ENCODE assay signal across 8 cellular contexts in the genomic region with DNA sequence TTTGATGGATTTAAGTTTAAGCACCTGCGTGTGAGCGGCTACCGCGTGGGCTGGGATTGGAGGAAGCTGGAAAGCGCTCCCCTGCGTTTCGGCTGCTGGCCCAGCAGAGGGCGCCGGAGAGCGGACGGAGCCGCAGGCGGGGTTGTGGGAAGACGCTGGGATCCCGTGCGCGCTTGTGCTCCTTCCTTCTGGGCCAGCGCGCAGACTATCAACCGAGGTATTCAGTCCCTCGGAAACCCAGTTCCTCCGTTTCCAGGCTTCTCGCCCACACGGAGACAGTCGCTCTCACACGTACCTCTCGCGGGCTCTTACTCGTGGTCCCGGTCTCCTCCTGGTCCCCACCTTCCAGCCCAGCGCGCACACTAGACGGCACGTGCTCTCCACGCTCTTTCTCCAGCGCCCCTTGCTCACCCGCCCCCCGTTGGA. TPM values are rescaled to one million over a fixed set of nuclear protein-coding genes. Genes with fewer than 3 reads are reported as not detected.
DNase-seq lines count a peak whose midpoint lies in the region; ATAC-seq, FAIRE-seq and TF ChIP-seq lines count a peak whose summit lies in the region.

No MANE protein-coding gene starts in this region.

- H3K27ac ChIP-seq in endothelial cell of umbilical vein (ENCODE audit: insufficient read depth, low read depth, low read length) (no peak overlapping the region), transverse colon (no peak overlapping the region)

- no peaks in the 10 kb centered on the region for H3K27me3 Mint-ChIP-seq in activated CD4-positive, alpha-beta T cell treated with anti-CD3 and anti-CD28 coated beads, Interleukin-2, amount 10 ng/mL, durations not matched to agents 24 days and 14 days
- H3K27me3 Mint-ChIP-seq in nephron (ENCODE audit: low read depth): peaks cover 3% of the 10 kb centered on the region

- no peaks in the 10 kb centered on the region for H4K20me1 ChIP-seq in endothelial cell of umbilical vein (replicated peaks; ENCODE audit: control insufficient read depth, extremely low read depth, insufficient read depth, low read length)

- H3K36me3 Mint-ChIP-seq in activated CD4-positive, alpha-beta T cell treated with anti-CD3 and anti-CD28 coated beads, Interleukin-2, amount 10 ng/mL, durations not matched to agents 24 days and 14 days (ENCODE audit: low read depth): peaks cover 17% of the 10 kb centered on the region
- H3K36me3 Mint-ChIP-seq in nephron (ENCODE audit: low read depth): peaks cover 56% of the 10 kb centered on the region

- FAIRE-seq in endothelial cell of umbilical vein (lab: Jason Lieb, UNC): peak; percentile 35

- 67 to 92% methylated on average over 10 to 38 of the region's 38 CpGs for WGBS in transverse colon (ENCODE audit: low coverage in 1 of 2), 2 donors

- H3K4me1 ChIP-seq in endothelial cell of umbilical vein (ENCODE audit: control insufficient read depth, extremely low read depth, insufficient read depth, low read length) (no peaks in the 10 kb centered on the region), transverse colon (peaks cover 0 to 22% (median 5%) of the 10 kb centered on the region in 4 donors)

- no peak for TF ChIP-seq EP300 in transverse colon (IDR thresholded peaks at IDR 0.05; ENCODE audit: low read depth)

- H3K4me3 Mint-ChIP-seq in activated CD4-positive, alpha-beta T cell treated with anti-CD3 and anti-CD28 coated beads, Interleukin-2, amount 10 ng/mL, durations not matched to agents 24 days and 14 days: no peak overlapping the region
- no peak overlapping the region for H3K4me3 Mint-ChIP-seq in nephron

- H3K27me3 ChIP-seq in endothelial cell of umbilical vein (ENCODE audit: control insufficient read depth in 2 of 2, insufficient read depth in 2 of 2, low read length in 2 of 2): peaks cover 0 to 2% of the 10 kb centered on the region in 2 experiments
- H3K27me3 ChIP-seq in transverse colon: no peaks in the 10 kb centered on the region

- no peaks in the 10 kb centered on the region for H3K9me3 ChIP-seq in endothelial cell of umbilical vein (replicated peaks; ENCODE audit: control insufficient read depth, insufficient read depth, low read length)
- H3K9me3 ChIP-seq in transverse colon: no peaks in the 10 kb centered on the region

- H3K27ac Mint-ChIP-seq in activated CD4-positive, alpha-beta T cell treated with anti-CD3 and anti-CD28 coated beads, Interleukin-2, amount 10 ng/mL, durations not matched to agents 24 days and 14 days: no peak overlapping the region
- peak overlapping the region in 1 of 3 experiments; percentile 14 for H3K27ac Mint-ChIP-seq in nephron

- dilution Hi-C loops in endothelial cell of umbilical vein (cut with MboI; ENCODE audit: extremely low pct_ligation_motif_present, low sequenced_read_pairs): no loop called here

- H3K4me1 Mint-ChIP-seq in activated CD4-positive, alpha-beta T cell treated with anti-CD3 and anti-CD28 coated beads, Interleukin-2, amount 10 ng/mL, durations not matched to agents 24 days and 14 days: no peaks in the 10 kb centered on the region
- H3K4me1 Mint-ChIP-seq in nephron: no peaks in the 10 kb centered on the region

- H3K9me3 Mint-ChIP-seq in activated CD4-positive, alpha-beta T cell treated with anti-CD3 and anti-CD28 coated beads, Interleukin-2, amount 10 ng/mL, durations not matched to agents 24 days and 14 days: no peaks in the 10 kb centered on the region
- H3K9me3 Mint-ChIP-seq in nephron: peaks cover 7% of the 10 kb centered on the region

- ATAC-seq in HG03469 (IDR thresholded peaks at IDR 0.05; ENCODE audit: unreplicated experiment) (no peak), GM21717 (IDR thresholded peaks at IDR 0.05; ENCODE audit: unreplicated experiment) (no peak)

- no peak overlapping the region for H3K4me2 ChIP-seq in endothelial cell of umbilical vein (ENCODE audit: insufficient read depth, low read length)

- in situ Hi-C loops in transverse colon (cut with MboI; ENCODE audit: low pct_ligation_motif_present in 1 of 4, low pct_unique_long_range_greater_than_20kb in 1 of 4, low sequenced_read_pairs in 3 of 4): no loop called here

- DNase-seq in GM20000 (ENCODE audit: low spot score) (no peak), endothelial cell of umbilical vein (ENCODE audit: low read depth, low spot score) (peak; percentile 15), transverse colon (peak; percentile 69), GF-D8 (lab: John Stamatoyannopoulos, UW) (no peak)
- DNase-seq in activated CD4-positive, alpha-beta T cell treated with anti-CD3 and anti-CD28 coated beads, Interleukin-2, amount 10 ng/mL, durations not matched to agents 24 days and 14 days: peak; percentile 87

- H3K9me1 ChIP-seq in endothelial cell of umbilical vein (replicated peaks; ENCODE audit: control insufficient read depth, extremely low read depth, insufficient read depth, low read length): no peaks in the 10 kb centered on the region

- intact Hi-C loops in activated CD4-positive, alpha-beta T cell treated with anti-CD3 and anti-CD28 coated beads, Interleukin-2, amount 10 ng/mL, durations not matched to agents 24 days and 14 days (cut with micrococcal nuclease): no loop called here
- intact Hi-C loops in endothelial cell of umbilical vein (cut with micrococcal nuclease): loop anchor here (10.0 kb wide), 1 partner anchor 631 kb away; no protein-coding TSS in a partner anchor
- intact Hi-C loops in transverse colon (cut with DNase I; ENCODE audit: low total_unique reads): no loop called here

- no TSS peak for BruUV-seq in endothelial cell of umbilical vein (replicated peaks; lab: Mats Ljungman, UMichigan)

- H3K36me3 ChIP-seq in endothelial cell of umbilical vein (ENCODE audit: control insufficient read depth in 2 of 2, extremely low read depth in 1 of 2, insufficient read depth in 2 of 2, low read length in 2 of 2): peaks cover 0 to 7% of the 10 kb centered on the region in 2 experiments
- peaks cover 0 to 6% (median 0%) of the 10 kb centered on the region in 4 donors for H3K36me3 ChIP-seq in transverse colon

- POLR2A ChIA-PET in endothelial cell of umbilical vein (lab: Charles Lee): no interaction called here

- no peaks in the 10 kb centered on the region for H3K79me2 ChIP-seq in endothelial cell of umbilical vein (ENCODE audit: control insufficient read depth, insufficient read depth, low read length)

- no peak for TF ChIP-seq POLR2A in endothelial cell of umbilical vein (IDR thresholded peaks at IDR 0.05; ENCODE audit: low read depth, low read length)
- no peak for TF ChIP-seq POLR2A in transverse colon (IDR thresholded peaks at IDR 0.05)

- CTCF ChIA-PET in endothelial cell of umbilical vein (lab: Charles Lee): interaction anchor here (1.4 to 1.7 kb wide), 3 partner anchors 71 to 630 kb away, joined by 4 to 8 read pairs (median 6); no protein-coding TSS in a partner anchor

- H3K4me3 ChIP-seq in endothelial cell of umbilical vein (replicated peaks in 1 of 3; ENCODE audit: insufficient read depth in 1 of 3, low read depth in 1 of 3, low read length in 3 of 3) (no peak overlapping the region), transverse colon (no peak overlapping the region)

- TF ChIP-seq CTCF in GM20000 (IDR thresholded peaks at IDR 0.05; ENCODE audit: extremely low read depth, missing control alignments) (peak; percentile 41), endothelial cell of umbilical vein (IDR thresholded peaks at IDR 0.05; ENCODE audit: extremely low read depth in 1 of 2, insufficient read depth in 1 of 2, low read depth in 1 of 2, low read length in 2 of 2) (peak; percentile 74 to 76), nephron (IDR thresholded peaks at IDR 0.05; ENCODE audit: unreplicated experiment in 3 of 3) (peak; percentile 29 to 46 (median 30)), transverse colon (IDR thresholded peaks at IDR 0.05) (peak; percentile 74 to 84 (median 75))

- no peak overlapping the region for H3K9ac ChIP-seq in endothelial cell of umbilical vein (replicated peaks; ENCODE audit: extremely low read depth, insufficient read depth, low read length)

- H2AFZ ChIP-seq in endothelial cell of umbilical vein (ENCODE audit: low read depth, low read length): no peak overlapping the region

RNA-seq across cellular contexts. Expression of a gene that starts 28.8 kb away (rescaled TPM):
- total RNA-seq in activated CD4-positive, alpha-beta T cell treated with anti-CD3 and anti-CD28 coated beads, Interleukin-2, amount 10 ng/mL, durations not matched to agents 24 days and 14 days: 44.7 and 45.4 TPM in 2 replicates
- 133 and 138 TPM in 2 replicates for total RNA-seq in endothelial cell of umbilical vein
- 76.9 and 87.2 TPM in 2 replicates for polyA plus RNA-seq in endothelial cell of umbilical vein
- 52.2 and 91.9 TPM in 2 replicates for polyA plus RNA-seq in endothelial cell of umbilical vein (2011; cell fraction: cytosol; rRNA removed)
- polyA plus RNA-seq in endothelial cell of umbilical vein (2011; cell fraction: nucleus; rRNA removed): 37.8 and 43.7 TPM in 2 replicates
- 70.3 and 107 TPM in 2 replicates for polyA plus RNA-seq in endothelial cell of umbilical vein (2012)
- 47.2 and 66.9 TPM in 2 replicates for polyA minus RNA-seq in endothelial cell of umbilical vein
- polyA minus RNA-seq in endothelial cell of umbilical vein (2011; cell fraction: cytosol; rRNA and poly(A)+ RNA removed): 90.8 TPM
- 11.7 and 23.9 TPM in 2 replicates for polyA minus RNA-seq in endothelial cell of umbilical vein (2011; cell fraction: nucleus; rRNA and poly(A)+ RNA removed)
- total RNA-seq in transverse colon: 100 to 1,000 TPM; 121 to 242 (median 185) TPM

RNA-seq across cellular contexts. Expression of a gene that starts 34.4 kb away (rescaled TPM):
- total RNA-seq in activated CD4-positive, alpha-beta T cell treated with anti-CD3 and anti-CD28 coated beads, Interleukin-2, amount 10 ng/mL, durations not matched to agents 24 days and 14 days: not detected in 2 replicates
- not detected in 2 replicates for total RNA-seq in endothelial cell of umbilical vein
- polyA plus RNA-seq in endothelial cell of umbilical vein: not detected in 2 replicates
- not detected in 2 replicates for polyA plus RNA-seq in endothelial cell of umbilical vein (2011; cell fraction: cytosol; rRNA removed)
- not detected in 2 replicates for polyA plus RNA-seq in endothelial cell of umbilical vein (2011; cell fraction: nucleus; rRNA removed)
- not detected in 2 replicates for polyA plus RNA-seq in endothelial cell of umbilical vein (2012)
- polyA minus RNA-seq in endothelial cell of umbilical vein: not detected in 2 replicates
- polyA minus RNA-seq in endothelial cell of umbilical vein (2011; cell fraction: cytosol; rRNA and poly(A)+ RNA removed): not detected
- polyA minus RNA-seq in endothelial cell of umbilical vein (2011; cell fraction: nucleus; rRNA and poly(A)+ RNA removed): not detected in 2 replicates
- not detected for total RNA-seq in transverse colon

RNA-seq across cellular contexts. Expression of a gene that starts 49.0 kb away (rescaled TPM):
- total RNA-seq in activated CD4-positive, alpha-beta T cell treated with anti-CD3 and anti-CD28 coated beads, Interleukin-2, amount 10 ng/mL, durations not matched to agents 24 days and 14 days: 390 and 394 TPM in 2 replicates
- total RNA-seq in endothelial cell of umbilical vein (246 and 259 TPM in 2 replicates), transverse colon (100 to 1,000 TPM; 112 to 185 (median 130) TPM)
- polyA plus RNA-seq in endothelial cell of umbilical vein: 173 and 183 TPM in 2 replicates
- 207 and 211 TPM in 2 replicates for polyA plus RNA-seq in endothelial cell of umbilical vein (2011; cell fraction: cytosol; rRNA removed)
- polyA plus RNA-seq in endothelial cell of umbilical vein (2011; cell fraction: nucleus; rRNA removed): 352 and 403 TPM in 2 replicates
- 162 and 163 TPM in 2 replicates for polyA plus RNA-seq in endothelial cell of umbilical vein (2012)
- 106 and 117 TPM in 2 replicates for polyA minus RNA-seq in endothelial cell of umbilical vein
- 100.0 TPM for polyA minus RNA-seq in endothelial cell of umbilical vein (2011; cell fraction: cytosol; rRNA and poly(A)+ RNA removed)
- 83.5 and 131 TPM in 2 replicates for polyA minus RNA-seq in endothelial cell of umbilical vein (2011; cell fraction: nucleus; rRNA and poly(A)+ RNA removed)

RNA-seq across cellular contexts. Expression of a gene that starts 55.1 kb away (rescaled TPM):
- total RNA-seq in activated CD4-positive, alpha-beta T cell treated with anti-CD3 and anti-CD28 coated beads, Interleukin-2, amount 10 ng/mL, durations not matched to agents 24 days and 14 days: not detected in 2 replicates
- total RNA-seq in endothelial cell of umbilical vein (not detected in 2 replicates), transverse colon (not detected)
- not detected in 2 replicates for polyA plus RNA-seq in endothelial cell of umbilical vein
- polyA plus RNA-seq in endothelial cell of umbilical vein (2011; cell fraction: cytosol; rRNA removed): not detected in 2 replicates
- not detected in 2 replicates for polyA plus RNA-seq in endothelial cell of umbilical vein (2011; cell fraction: nucleus; rRNA removed)
- polyA plus RNA-seq in endothelial cell of umbilical vein (2012): 0.20 and 0.25 TPM in 2 replicates
- not detected in 2 replicates for polyA minus RNA-seq in endothelial cell of umbilical vein
- not detected for polyA minus RNA-seq in endothelial cell of umbilical vein (2011; cell fraction: cytosol; rRNA and poly(A)+ RNA removed)
- not detected in 2 replicates for polyA minus RNA-seq in endothelial cell of umbilical vein (2011; cell fraction: nucleus; rRNA and poly(A)+ RNA removed)

RNA-seq across cellular contexts. Expression of a gene that starts 55.8 kb away (rescaled TPM):
- 8.0 and 9.0 TPM in 2 replicates for total RNA-seq in activated CD4-positive, alpha-beta T cell treated with anti-CD3 and anti-CD28 coated beads, Interleukin-2, amount 10 ng/mL, durations not matched to agents 24 days and 14 days
- 11.8 and 13.2 TPM in 2 replicates for total RNA-seq in endothelial cell of umbilical vein
- polyA plus RNA-seq in endothelial cell of umbilical vein: 12.0 and 17.8 TPM in 2 replicates
- 6.7 and 12.5 TPM in 2 replicates for polyA plus RNA-seq in endothelial cell of umbilical vein (2011; cell fraction: cytosol; rRNA removed)
- 11.5 and 13.9 TPM in 2 replicates for polyA plus RNA-seq in endothelial cell of umbilical vein (2011; cell fraction: nucleus; rRNA removed)
- polyA plus RNA-seq in endothelial cell of umbilical vein (2012): 7.3 and 12.6 TPM in 2 replicates
- polyA minus RNA-seq in endothelial cell of umbilical vein: 2.5 and 2.6 TPM in 2 replicates
- polyA minus RNA-seq in endothelial cell of umbilical vein (2011; cell fraction: cytosol; rRNA and poly(A)+ RNA removed): 3.7 TPM
- 1.5 and 2.7 TPM in 2 replicates for polyA minus RNA-seq in endothelial cell of umbilical vein (2011; cell fraction: nucleus; rRNA and poly(A)+ RNA removed)
- 10 to 100 TPM in 2 of 4 donors, 1 to 10 TPM in 2; 3.7 to 15.1 (median 8.4) TPM for total RNA-seq in transverse colon

Comparison
In these comparisons a context has a peak if more than half of its experiments do, and no peak if none do; other contexts are left out.
1. DNase-seq: peak in activated CD4-positive, alpha-beta T cell treated with anti-CD3 and anti-CD28 coated beads, Interleukin-2, amount 10 ng/mL, durations not matched to agents 24 days and 14 days (single experiment), endothelial cell of umbilical vein (single experiment) and transverse colon (single experiment); none in GM20000 (single experiment) and GF-D8 (single experiment).
2. Peak in every context shown above with its lines, with median percentiles within 50 percentile points of each other: CTCF ChIP-seq.